In genomic region chr21:39188521-39189139, GRCh38 we compare ENCODE assay signal across 17 cellular contexts. TPM values are rescaled to one million over a fixed set of nuclear protein-coding genes. Genes with fewer than 3 reads are reported as not detected.
DNase-seq lines count a peak whose midpoint lies in the region; ATAC-seq and TF ChIP-seq lines count a peak whose summit lies in the region.
"Had no signal": no experiment of that assay in that cellular context is flagged by ENCODE, and none has a peak within 500 bp of the region (broad histone marks: within the 10 kb centered on the region; RNA-seq: fewer than 3 reads in every experiment).

No MANE protein-coding gene starts in this region.

- H3K36me3 Mint-ChIP-seq in CD4-positive, alpha-beta T cell (ENCODE audit: low read depth) = peaks cover 5% of the 10 kb centered on the region
- no peaks in the 10 kb centered on the region for H3K36me3 Mint-ChIP-seq in GM23338 (ENCODE audit: low read depth)

- H3K36me3 ChIP-seq in GM23338 (ENCODE audit: insufficient read depth) (no peaks in the 10 kb centered on the region), OCI-LY1 (ENCODE audit: insufficient read depth, low read length) (peaks cover 21% of the 10 kb centered on the region; the same call in 1 of the 2 replicates), lower lobe of right lung (peaks cover 3% of the 10 kb centered on the region)
- H3K36me3 ChIP-seq: thoracic aorta had no signal

- DNase-seq in CD4-positive, alpha-beta T cell = no peak
- no peak for DNase-seq in GM23338 (ENCODE audit: low spot score)
- DNase-seq in lower lobe of right lung = no peak
- DNase-seq in activated gamma-delta T cell treated with Interleukin-2 at 50 U/mL for 16 hours = no peak
- DNase-seq in NCI-H146 treated with DMSO at 0.1 percent for 48 hours (lab: John Stamatoyannopoulos, UW; ENCODE audit: unreplicated experiment) = no peak
- DNase-seq: activated CD4-positive, alpha-beta T cell treated with anti-CD3 and anti-CD28 coated beads, Interleukin-2, amount 10 ng/mL, durations not matched to agents 24 days and 14 days; activated naive CD4-positive, alpha-beta T cell; aorta; left colon; NCI-H226; NK-92 treated with Interleukin-12 subunit alpha and Interleukin-12 subunit beta, amount 100 ng/mL, for 24 hours; retina had no signal

- no peak overlapping the region for H3K4me2 ChIP-seq in GM23338
- 0 out of 2 replicates have a peak overlapping the region, but pooled peaks have one; percentile 4 for H3K4me2 ChIP-seq in OCI-LY1 (ENCODE audit: low read length)

- H3K9me2 ChIP-seq in GM23338 (ENCODE audit: insufficient read depth) (no peaks in the 10 kb centered on the region), OCI-LY1 (ENCODE audit: low read depth, low read length) (no peaks in the 10 kb centered on the region)

- POLR2A ChIA-PET in CD4-positive, alpha-beta T cell (lab: Charles Lee) = interaction anchor here (0.6 to 1.0 kb wide), 2 partner anchors 27 to 939 kb away, joined by 3 read pairs; no protein-coding TSS in a partner anchor

- H3K4me3 ChIP-seq in GM23338 = no peak overlapping the region
- no peak overlapping the region for H3K4me3 ChIP-seq in OCI-LY1 (ENCODE audit: low read depth, low read length, poor library complexity, severe bottlenecking)
- no peak overlapping the region for H3K4me3 ChIP-seq in lower lobe of right lung
- H3K4me3 ChIP-seq: thoracic aorta had no signal

- H3K9me3 ChIP-seq in CD4-positive, alpha-beta T cell (ENCODE audit: control insufficient read depth, low read length) = no peaks in the 10 kb centered on the region
- no peaks in the 10 kb centered on the region for H3K9me3 ChIP-seq in OCI-LY1 (ENCODE audit: low read length)
- H3K9me3 ChIP-seq in lower lobe of right lung = no peaks in the 10 kb centered on the region
- H3K9me3 ChIP-seq: thoracic aorta had no signal

- intact Hi-C loops in CD4-positive, alpha-beta T cell (cut with DNase I, micrococcal nuclease) = no loop called here
- intact Hi-C loops in lower lobe of right lung (cut with DNase I) = no loop called here

- H3K27me3 Mint-ChIP-seq in CD4-positive, alpha-beta T cell = no peaks in the 10 kb centered on the region
- H3K27me3 Mint-ChIP-seq in GM23338 (ENCODE audit: insufficient read depth, low read depth, poor library complexity) = no peaks in the 10 kb centered on the region
- H3K27me3 Mint-ChIP-seq: activated CD4-positive, alpha-beta T cell treated with anti-CD3 and anti-CD28 coated beads, Interleukin-2, amount 10 ng/mL, durations not matched to agents 24 days and 14 days had no signal

- no peak for TF ChIP-seq CTCF in CD4-positive, alpha-beta T cell (IDR thresholded peaks at IDR 0.05)
- TF ChIP-seq CTCF in GM23338 (conservative IDR thresholded peaks at IDR 0.05; ENCODE audit: low read depth in 2 of 2) = no peak
- no peak for TF ChIP-seq CTCF in OCI-LY1 (IDR thresholded peaks at IDR 0.05; ENCODE audit: low read length)
- TF ChIP-seq CTCF in lower lobe of right lung (IDR thresholded peaks at IDR 0.05) = no peak

- peaks cover 50% of the 10 kb centered on the region for H3K4me1 Mint-ChIP-seq in CD4-positive, alpha-beta T cell (ENCODE audit: low read depth)
- peaks cover 32% of the 10 kb centered on the region for H3K4me1 Mint-ChIP-seq in GM23338

- H3K79me2 ChIP-seq in GM23338 (replicated peaks; ENCODE audit: insufficient read depth) (no peaks in the 10 kb centered on the region), OCI-LY1 (ENCODE audit: insufficient read depth, low read length) (no peaks in the 10 kb centered on the region)

- H3F3A ChIP-seq in GM23338 (replicated peaks; ENCODE audit: low read depth) (no peaks in the 10 kb centered on the region; the same call in 1 of the 2 replicates), OCI-LY1 (ENCODE audit: insufficient read depth, low read length) (peaks cover 6% of the 10 kb centered on the region; the same call in 1 of the 2 replicates)

- H3K9ac ChIP-seq in OCI-LY1 (ENCODE audit: low read length) = no peak overlapping the region

- H4K20me1 ChIP-seq in GM23338 (replicated peaks; ENCODE audit: insufficient read depth) (no peaks in the 10 kb centered on the region), OCI-LY1 (ENCODE audit: insufficient read depth, low read length) (no peaks in the 10 kb centered on the region)

- H3K27ac Mint-ChIP-seq in CD4-positive, alpha-beta T cell = peak overlapping the region; percentile 76
- no peak overlapping the region for H3K27ac Mint-ChIP-seq in GM23338
- H3K27ac Mint-ChIP-seq: activated CD4-positive, alpha-beta T cell treated with anti-CD3 and anti-CD28 coated beads, Interleukin-2, amount 10 ng/mL, durations not matched to agents 24 days and 14 days had no signal

- H3K4me1 ChIP-seq in GM23338 (ENCODE audit: insufficient read depth) (peaks cover 10% of the 10 kb centered on the region; the same call in 1 of the 2 replicates), OCI-LY1 (ENCODE audit: insufficient read depth, low read length, severe bottlenecking) (peaks cover 53% of the 10 kb centered on the region), lower lobe of right lung (peaks cover 10% of the 10 kb centered on the region)

- CTCF ChIA-PET in CD4-positive, alpha-beta T cell (lab: Charles Lee) = no interaction called here

- no peaks in the 10 kb centered on the region for H3K9me3 Mint-ChIP-seq in CD4-positive, alpha-beta T cell
- H3K9me3 Mint-ChIP-seq in GM23338 = no peaks in the 10 kb centered on the region
- H3K9me3 Mint-ChIP-seq: activated CD4-positive, alpha-beta T cell treated with anti-CD3 and anti-CD28 coated beads, Interleukin-2, amount 10 ng/mL, durations not matched to agents 24 days and 14 days had no signal

- H3K4me3 Mint-ChIP-seq in CD4-positive, alpha-beta T cell = no peak overlapping the region
- H3K4me3 Mint-ChIP-seq in GM23338 = no peak overlapping the region
- H3K4me3 Mint-ChIP-seq: activated CD4-positive, alpha-beta T cell treated with anti-CD3 and anti-CD28 coated beads, Interleukin-2, amount 10 ng/mL, durations not matched to agents 24 days and 14 days had no signal

- H2AFZ ChIP-seq in GM23338 (no peak overlapping the region), OCI-LY1 (ENCODE audit: low read length) (no peak overlapping the region)

- no peak overlapping the region for H3K27ac ChIP-seq in CD4-positive, alpha-beta T cell (ENCODE audit: low read depth, low read length)
- H3K27ac ChIP-seq in GM23338 (ENCODE audit: low read depth) = peak overlapping the region; percentile 29; the same call in 1 of the 2 replicates
- H3K27ac ChIP-seq in OCI-LY1 (ENCODE audit: low read depth, low read length, poor library complexity, severe bottlenecking) = peak overlapping the region; percentile 74
- H3K27ac ChIP-seq in lower lobe of right lung = peak overlapping the region; percentile 1
- H3K27ac ChIP-seq: thoracic aorta had no signal

- no peak for ATAC-seq in CD4-positive, alpha-beta T cell (ENCODE audit: poor library complexity)
- no peak for ATAC-seq in GM23338
- peak; percentile 77 to 87 for ATAC-seq in lower lobe of right lung
- no peak for ATAC-seq in esophagus mucosa
- no peak for ATAC-seq in HG03097 (IDR thresholded peaks at IDR 0.05; ENCODE audit: low FRiP score, unreplicated experiment)
- ATAC-seq: left colon, SK-N-SH treated with all-trans-retinoic acid at 6 μM for 48 hours had no signal

- no peaks in the 10 kb centered on the region for H3K27me3 ChIP-seq in CD4-positive, alpha-beta T cell (ENCODE audit: control insufficient read depth, insufficient read depth, low read length)
- H3K27me3 ChIP-seq in GM23338 (ENCODE audit: insufficient read depth) = no peaks in the 10 kb centered on the region
- no peaks in the 10 kb centered on the region for H3K27me3 ChIP-seq in OCI-LY1 (ENCODE audit: insufficient read depth, low read length)
- no peaks in the 10 kb centered on the region for H3K27me3 ChIP-seq in lower lobe of right lung (ENCODE audit: low read depth)

TF ChIP-seq in GM23338, 12 proteins besides CTCF, POLR2A, EP300 and RAD21 (continues in another document):
- TF ChIP-seq JUNB (IDR thresholded peaks at IDR 0.05; ENCODE audit: unreplicated experiment) (no peak), EZH2phosphoT487 (IDR thresholded peaks at IDR 0.05; ENCODE audit: unreplicated experiment) (no peak), ZNF331 (CRISPR knock-in tag; IDR thresholded peaks at IDR 0.05; ENCODE audit: low read depth) (no peak), NANOG (IDR thresholded peaks at IDR 0.05; ENCODE audit: borderline replicate concordance) (no peak), ZNF114 (CRISPR knock-in tag; IDR thresholded peaks at IDR 0.05) (no peak), EZH2 (IDR thresholded peaks at IDR 0.05; ENCODE audit: low read depth, unreplicated experiment) (no peak), CREB1 (CRISPR knock-in tag; IDR thresholded peaks at IDR 0.05; ENCODE audit: low read depth) (no peak), STAT1 (IDR thresholded peaks at IDR 0.05; ENCODE audit: unreplicated experiment) (no peak), ETS1 (IDR thresholded peaks at IDR 0.05) (no peak), POLR2AphosphoS5 (IDR thresholded peaks at IDR 0.05; ENCODE audit: low read depth) (no peak)

RNA-seq across cellular contexts. Expression of gene PSMG1, which starts 5.4 kb away (rescaled TPM):
- total RNA-seq in CD4-positive, alpha-beta T cell = 1 to 10 TPM; 7.8 to 7.9 TPM
- total RNA-seq in GM23338 (2014; rRNA removed; shearing (Covaris generic)) = 69.8 and 78.4 TPM in 2 replicates
- 154 and 158 TPM in 2 replicates for polyA plus RNA-seq in GM23338 (2016; fragmentation: Nextera tagmentation; extraction: Ambion mirVana)
- total RNA-seq in lower lobe of right lung = 19.1 TPM
- 55.9 TPM for total RNA-seq in esophagus mucosa

Comparison
In these comparisons a context has a peak if more than half of its experiments do, and no peak if none do; other contexts are left out.
1. ATAC-seq: peak in lower lobe of right lung (2 of 2); none in CD4-positive, alpha-beta T cell (single experiment), GM23338 (single experiment), esophagus mucosa (single experiment) and HG03097 (single experiment).